Comparison of ENCODE assay signal across 1 cellular context in genomic region chr5:161751265-161751664, GRCh38.
TF ChIP-seq lines count a peak whose summit lies in the region.

No MANE protein-coding gene starts in this region.

TF ChIP-seq in GM23338, 12 proteins besides CTCF, POLR2A, EP300 and RAD21 (continued from another document):
- TF ChIP-seq ZNF462 (CRISPR knock-in tag; IDR thresholded peaks at IDR 0.05) (no peak), JUNB (IDR thresholded peaks at IDR 0.05; ENCODE audit: unreplicated experiment) (no peak), CREB1 (CRISPR knock-in tag; IDR thresholded peaks at IDR 0.05; ENCODE audit: low read depth) (no peak), ETS1 (IDR thresholded peaks at IDR 0.05) (no peak), EZH2phosphoT487 (IDR thresholded peaks at IDR 0.05; ENCODE audit: unreplicated experiment) (no peak)
